In the genomic region with DNA sequence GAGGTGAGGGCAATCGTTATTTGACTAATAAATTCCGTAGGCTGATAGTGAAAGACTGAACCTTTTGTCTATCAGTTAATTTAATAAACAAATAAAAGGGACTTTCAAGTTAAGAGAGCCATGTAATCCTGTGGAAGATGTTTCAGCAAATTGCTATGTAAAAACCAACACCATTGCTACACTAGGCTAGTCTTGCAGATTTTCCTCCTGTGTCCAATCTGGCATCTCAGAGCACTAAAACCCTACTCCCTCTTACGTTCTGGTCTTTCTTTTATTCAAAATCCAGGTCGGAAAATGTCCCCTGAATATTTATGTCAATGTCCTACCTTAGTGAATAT, we compare ENCODE assay signal across 17 cellular contexts.
DNase-seq lines count a peak whose midpoint lies in the region; ATAC-seq, FAIRE-seq and TF ChIP-seq lines count a peak whose summit lies in the region.
"Had no signal": no experiment of that assay in that cellular context is flagged by ENCODE, and none has a peak within 500 bp of the region (broad histone marks: within the 10 kb centered on the region; RNA-seq: fewer than 3 reads in every experiment).

No MANE protein-coding gene starts in this region.

- H2AFZ ChIP-seq in IMR-90 (replicated peaks; ENCODE audit: low read length, poor library complexity), result no peak overlapping the region

- H3K27me3 ChIP-seq in IMR-90 (ENCODE audit: control insufficient read depth, insufficient read depth, low read length), result no peaks in the 10 kb centered on the region
- H3K27me3 ChIP-seq: thyroid gland had no signal

- TF ChIP-seq RAD21 in A549 (conservative IDR thresholded peaks at IDR 0.05 in 1 of 2, IDR thresholded peaks at IDR 0.05 in 1 of 2) (no peak), IMR-90 (IDR thresholded peaks at IDR 0.05; ENCODE audit: low read length) (no peak)

- no peaks in the 10 kb centered on the region for H4K20me1 ChIP-seq in IMR-90 (ENCODE audit: insufficient read depth, low read length)

- in situ Hi-C loops in IMR-90 (cut with MboI; ENCODE audit: low sequenced_read_pairs), result loop anchor here (10.0 to 25.0 kb wide), 5 partner anchors 258 to 1266 kb away; a partner anchor contains a TSS

- H3K4me3 Mint-ChIP-seq in mesothelial cell of epicardium (no peak overlapping the region), T-helper 17 cell (no peak overlapping the region)
- H3K4me3 Mint-ChIP-seq: CD4-positive, alpha-beta memory T cell; effector memory CD8-positive, alpha-beta T cell; stimulated activated memory B cell treated with anti-CD40 and anti-IgM and Interleukin-4, amounts not matched to agents 10 μg/mL and 1 μg/mL and 100 μg/mL, for 72 hours; T-helper 1 cell treated with Interleukin-12 subunit alpha and Interleukin-12 subunit beta and Interleukin-4 antibody, amounts not matched to agents 30 μg/mL and 1 μg/mL, for 36 hours had no signal

- peak overlapping the region; percentile 97 for H2BK120ac ChIP-seq in IMR-90 (ENCODE audit: low read depth, low read length)

- H3K9me1 ChIP-seq in IMR-90 (ENCODE audit: insufficient read depth, low read length), result peaks cover 5% of the 10 kb centered on the region; the same call in 1 of the 2 replicates

- H4K91ac ChIP-seq in IMR-90 (ENCODE audit: insufficient read depth, low read depth, low read length), result peak overlapping the region; percentile 96

- no peak overlapping the region for H3K4me3 ChIP-seq in A549
- H3K4me3 ChIP-seq in IMR-90 (ENCODE audit: insufficient read depth, low read depth, low read length), result peak overlapping the region; percentile 36; the same call in 1 of the 2 replicates
- H3K4me3 ChIP-seq in cardiac fibroblast (replicated peaks in 1 of 2; ENCODE audit: low read depth in 2 of 2, low read length in 2 of 2), result peak overlapping the region; percentile 4 to 56
- H3K4me3 ChIP-seq: thyroid gland had no signal

- H2AK9ac ChIP-seq in IMR-90 (replicated peaks; ENCODE audit: low read depth, low read length, poor library complexity), result no peak overlapping the region

- H3K27ac Mint-ChIP-seq in mesothelial cell of epicardium (peak overlapping the region; percentile 70), T-helper 17 cell (no peak overlapping the region)
- H3K27ac Mint-ChIP-seq: CD4-positive, alpha-beta memory T cell; effector memory CD8-positive, alpha-beta T cell; stimulated activated memory B cell treated with anti-CD40 and anti-IgM and Interleukin-4, amounts not matched to agents 10 μg/mL and 1 μg/mL and 100 μg/mL, for 72 hours; T-helper 1 cell treated with Interleukin-12 subunit alpha and Interleukin-12 subunit beta and Interleukin-4 antibody, amounts not matched to agents 30 μg/mL and 1 μg/mL, for 36 hours had no signal

- peak overlapping the region; percentile 94 for H3K23ac ChIP-seq in IMR-90 (ENCODE audit: low read depth, low read length)

- peak overlapping the region; percentile 93 for H2BK5ac ChIP-seq in IMR-90 (ENCODE audit: low read depth, low read length, poor library complexity, severe bottlenecking)

- peaks cover 3 to 10% of the 10 kb centered on the region in 2 experiments; a peak in 3 of 4 replicates for H3K79me1 ChIP-seq in IMR-90 (ENCODE audit: low read depth in 1 of 2, low read length in 2 of 2)

- CTCF ChIA-PET in A549 (lab: Yijun Ruan, JAX), result interaction anchor here (2.3 to 3.2 kb wide), 2 partner anchors 75 to 556 kb away, joined by 6 to 12 read pairs; no protein-coding TSS in a partner anchor
- CTCF ChIA-PET in IMR-90 (lab: Yijun Ruan, JAX), result no interaction called here

- H2AK5ac ChIP-seq in IMR-90 (ENCODE audit: low read depth, low read length), result peak overlapping the region; percentile 94

- H3K56ac ChIP-seq in IMR-90 (ENCODE audit: extremely low read depth, insufficient read depth, low read length), result peak overlapping the region; percentile 95

- peaks cover 46% of the 10 kb centered on the region for H3K4me1 ChIP-seq in A549
- peaks cover 23% of the 10 kb centered on the region for H3K4me1 ChIP-seq in IMR-90 (ENCODE audit: control insufficient read depth, insufficient read depth, low read length)
- H3K4me1 ChIP-seq: thyroid gland had no signal

- peak overlapping the region; percentile 94; the same call in 2 of the 3 replicates for H2BK15ac ChIP-seq in IMR-90 (ENCODE audit: low read depth, low read length)

- H3K4ac ChIP-seq in IMR-90 (ENCODE audit: low read depth, low read length), result peak overlapping the region; percentile 95

- 0 out of 3 replicates have a peak, but pooled peaks cover 5% of the 10 kb centered on the region for H3K9me3 ChIP-seq in A549
- no peaks in the 10 kb centered on the region for H3K9me3 ChIP-seq in IMR-90 (ENCODE audit: control insufficient read depth, insufficient read depth, low read length)
- no peaks in the 10 kb centered on the region for H3K9me3 ChIP-seq in T-helper 17 cell (ENCODE audit: control insufficient read depth, low read length, poor library complexity, severe bottlenecking)
- H3K9me3 ChIP-seq: thyroid gland had no signal

- peak overlapping the region; percentile 96 for H3K14ac ChIP-seq in IMR-90 (replicated peaks; ENCODE audit: low read depth, low read length)

- peak overlapping the region; percentile 99 for H2BK20ac ChIP-seq in IMR-90 (ENCODE audit: low read depth, low read length)

- no peak for TF ChIP-seq POLR2A in A549 (IDR thresholded peaks at IDR 0.05; ENCODE audit: low read length)
- no peak; the same call in 1 of the 2 replicates for TF ChIP-seq POLR2A in IMR-90 (IDR thresholded peaks at IDR 0.05; ENCODE audit: low read depth, low read length)
- TF ChIP-seq POLR2A in GM18505 (IDR thresholded peaks at IDR 0.05; ENCODE audit: borderline replicate concordance, extremely low read depth, insufficient read depth, insufficient read length), result no peak

- intact Hi-C loops in IMR-90 (cut with micrococcal nuclease), result loop anchor here (1.0 to 10.0 kb wide), 5 partner anchors 54 to 488 kb away; no protein-coding TSS in a partner anchor

- peak overlapping the region; percentile 91 for H4K5ac ChIP-seq in IMR-90 (ENCODE audit: low read depth, low read length)

- POLR2A ChIA-PET in A549 (lab: Yijun Ruan, JAX), result interaction anchor here (1.5 to 1.9 kb wide), 2 partner anchors 76 to 560 kb away, joined by 4 to 6 read pairs; no protein-coding TSS in a partner anchor
- POLR2A ChIA-PET in IMR-90 (lab: Charles Lee; ENCODE audit: unreplicated experiment), result interaction anchor here (1.7 kb wide), 1 partner anchor 76 kb away, joined by 4 read pairs; no protein-coding TSS in a partner anchor

- no peaks in the 10 kb centered on the region for H3K36me3 ChIP-seq in IMR-90 (ENCODE audit: control insufficient read depth, insufficient read depth, low read length)
- H3K36me3 ChIP-seq: thyroid gland had no signal

- no peak for TF ChIP-seq EP300 in A549 (IDR thresholded peaks at IDR 0.05)

- H3K4me1 Mint-ChIP-seq in mesothelial cell of epicardium (peaks cover 22% of the 10 kb centered on the region), T-helper 17 cell (no peaks in the 10 kb centered on the region)
- H3K4me1 Mint-ChIP-seq: stimulated activated memory B cell treated with anti-CD40 and anti-IgM and Interleukin-4, amounts not matched to agents 10 μg/mL and 1 μg/mL and 100 μg/mL, for 72 hours had no signal

- DNase-seq in A549 (ENCODE audit: low read depth in 1 of 2, low spot score in 1 of 2) (no peak), IMR-90 (no peak), cardiac fibroblast (ENCODE audit: low read depth in 2 of 2) (no peak), mesothelial cell of epicardium (ENCODE audit: low spot score in 2 of 2, unreplicated experiment in 2 of 2) (no peak), frontal cortex (ENCODE audit: low spot score in 2 of 2) (no peak), T-helper 17 cell (no peak), hypothalamus (lab: John Stamatoyannopoulos, UW) (no peak)
- DNase-seq: CD4-positive, alpha-beta memory T cell; central memory CD4-positive, alpha-beta T cell; effector memory CD8-positive, alpha-beta T cell; NCI-H1930; Right ventricle myocardium superior; thyroid gland had no signal

- no peaks in the 10 kb centered on the region for H3K27me3 Mint-ChIP-seq in mesothelial cell of epicardium (ENCODE audit: low read depth)
- peaks cover 78% of the 10 kb centered on the region for H3K27me3 Mint-ChIP-seq in T-helper 17 cell

- H3K9me3 Mint-ChIP-seq in mesothelial cell of epicardium, result no peaks in the 10 kb centered on the region
- H3K9me3 Mint-ChIP-seq: stimulated activated memory B cell treated with anti-CD40 and anti-IgM and Interleukin-4, amounts not matched to agents 10 μg/mL and 1 μg/mL and 100 μg/mL, for 72 hours; T-helper 1 cell treated with Interleukin-12 subunit alpha and Interleukin-12 subunit beta and Interleukin-4 antibody, amounts not matched to agents 30 μg/mL and 1 μg/mL, for 36 hours had no signal

- H3K9ac ChIP-seq in IMR-90 (ENCODE audit: low read depth, low read length), result peak overlapping the region; percentile 90

- H3K27ac ChIP-seq in A549 (peak overlapping the region; percentile 89 to 93), IMR-90 (ENCODE audit: insufficient read depth, low read length) (peak overlapping the region; percentile 70)
- H3K27ac ChIP-seq: 22Rv1, thyroid gland had no signal

- 63% methylated on average over 4 of the region's 4 CpGs for whole genome bisulfite sequencing in A549 (ENCODE audit: missing lambda C conversion rate)
- no CpG with 5 or more reads among the region's 4 CpGs for WGBS in IMR-90 (ENCODE audit: extremely low coverage in 2 of 2, insufficient read length in 1 of 2), 2 experiments

- TF ChIP-seq CTCF in A549 (IDR thresholded peaks at IDR 0.05) (no peak), IMR-90 (conservative IDR thresholded peaks at IDR 0.05; ENCODE audit: low read depth, low read length) (no peak), cardiac fibroblast (IDR thresholded peaks at IDR 0.05; ENCODE audit: low read depth, low read length) (no peak), mesothelial cell of epicardium (IDR thresholded peaks at IDR 0.05; ENCODE audit: unreplicated experiment) (no peak)

- H3K4me2 ChIP-seq in A549, result peak overlapping the region; percentile 27; the same call in 2 of the 3 replicates
- H3K4me2 ChIP-seq in IMR-90 (ENCODE audit: low read depth, low read length), result peak overlapping the region; percentile 83

- ATAC-seq in A549 (no peak), IMR-90 (ENCODE audit: low read depth) (peak; percentile 30), GM18505 (IDR thresholded peaks at IDR 0.05; ENCODE audit: unreplicated experiment) (no peak), T-helper 17 cell (no peak)
- ATAC-seq: effector memory CD8-positive, alpha-beta T cell; stimulated activated memory B cell treated with anti-CD40 and anti-IgM and Interleukin-4, amounts not matched to agents 10 μg/mL and 1 μg/mL and 100 μg/mL, for 72 hours had no signal

- H4K8ac ChIP-seq in IMR-90 (ENCODE audit: low read depth in 2 of 2, low read length in 2 of 2), result peak overlapping the region; percentile 82 to 92

- peak; percentile 7 for FAIRE-seq in A549 (lab: Jason Lieb, UNC)
- no peak for FAIRE-seq in frontal cortex (lab: Jason Lieb, UNC)

- peak overlapping the region; percentile 88 for H3K18ac ChIP-seq in IMR-90 (ENCODE audit: low read depth, low read length)

- H3K36me3 Mint-ChIP-seq in mesothelial cell of epicardium (no peaks in the 10 kb centered on the region), T-helper 17 cell (ENCODE audit: low read depth) (no peaks in the 10 kb centered on the region)
- H3K36me3 Mint-ChIP-seq: CD4-positive, alpha-beta memory T cell; stimulated activated memory B cell treated with anti-CD40 and anti-IgM and Interleukin-4, amounts not matched to agents 10 μg/mL and 1 μg/mL and 100 μg/mL, for 72 hours had no signal

- dilution Hi-C loops in IMR-90 (cut with HindIII; ENCODE audit: low sequenced_read_pairs, unreplicated experiment), result no loop called here

- BruUV-seq in IMR-90 (replicated peaks; lab: Mats Ljungman, UMichigan), result TSS peak; percentile 92
